ENCODE assay signal across 1 cellular context in the genomic region with DNA sequence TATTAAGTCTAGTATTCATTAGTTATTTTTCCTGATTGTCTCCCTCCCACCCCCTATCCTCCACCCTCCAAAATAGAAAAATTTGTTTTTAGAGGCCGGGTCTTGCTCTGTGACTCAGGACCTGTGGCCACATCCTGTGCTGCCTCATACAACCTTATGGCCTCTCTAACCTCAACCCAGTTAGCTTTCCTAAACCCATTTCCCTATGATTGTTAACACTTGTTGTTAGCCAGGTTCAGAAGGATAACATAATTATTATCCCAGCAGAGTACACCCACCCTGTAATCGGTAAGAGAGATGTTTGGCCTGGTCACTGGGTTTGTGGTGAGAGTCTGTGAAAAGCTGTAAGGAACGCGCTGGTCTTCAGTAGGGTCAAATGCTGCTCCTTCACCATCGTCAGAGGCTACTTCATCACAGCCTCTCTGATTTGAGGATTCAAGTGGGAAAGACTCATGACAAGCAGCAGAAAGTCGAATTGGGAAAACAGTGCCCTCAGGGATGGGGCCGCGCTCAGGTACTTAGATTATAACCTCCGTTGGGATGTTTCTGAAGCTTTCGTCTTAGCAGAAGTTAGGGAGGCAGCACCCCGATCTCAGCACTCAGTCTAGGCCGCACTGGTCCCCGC.
TF ChIP-seq lines count a peak whose summit lies in the region.

No MANE protein-coding gene starts in this region.

TF ChIP-seq in WTC11, 78 proteins besides CTCF, POLR2A, EP300 and RAD21 (continued from another document):
- TF ChIP-seq, protein P1, sequence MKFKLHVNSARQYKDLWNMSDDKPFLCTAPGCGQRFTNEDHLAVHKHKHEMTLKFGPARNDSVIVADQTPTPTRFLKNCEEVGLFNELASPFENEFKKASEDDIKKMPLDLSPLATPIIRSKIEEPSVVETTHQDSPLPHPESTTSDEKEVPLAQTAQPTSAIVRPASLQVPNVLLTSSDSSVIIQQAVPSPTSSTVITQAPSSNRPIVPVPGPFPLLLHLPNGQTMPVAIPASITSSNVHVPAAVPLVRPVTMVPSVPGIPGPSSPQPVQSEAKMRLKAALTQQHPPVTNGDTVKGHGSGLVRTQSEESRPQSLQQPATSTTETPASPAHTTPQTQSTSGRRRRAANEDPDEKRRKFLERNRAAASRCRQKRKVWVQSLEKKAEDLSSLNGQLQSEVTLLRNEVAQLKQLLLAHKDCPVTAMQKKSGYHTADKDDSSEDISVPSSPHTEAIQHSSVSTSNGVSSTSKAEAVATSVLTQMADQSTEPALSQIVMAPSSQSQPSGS (CRISPR knock-in tag; IDR thresholded peaks at IDR 0.05; ENCODE audit: borderline replicate concordance, low read depth) = no peak
- no peak for TF ChIP-seq GRHL2 (CRISPR knock-in tag; IDR thresholded peaks at IDR 0.05; ENCODE audit: insufficient replicate concordance, severe bottlenecking)
- TF ChIP-seq ATF1 (CRISPR knock-in tag; IDR thresholded peaks at IDR 0.05) = no peak
- TF ChIP-seq, protein P2, sequence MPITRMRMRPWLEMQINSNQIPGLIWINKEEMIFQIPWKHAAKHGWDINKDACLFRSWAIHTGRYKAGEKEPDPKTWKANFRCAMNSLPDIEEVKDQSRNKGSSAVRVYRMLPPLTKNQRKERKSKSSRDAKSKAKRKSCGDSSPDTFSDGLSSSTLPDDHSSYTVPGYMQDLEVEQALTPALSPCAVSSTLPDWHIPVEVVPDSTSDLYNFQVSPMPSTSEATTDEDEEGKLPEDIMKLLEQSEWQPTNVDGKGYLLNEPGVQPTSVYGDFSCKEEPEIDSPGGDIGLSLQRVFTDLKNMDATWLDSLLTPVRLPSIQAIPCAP (CRISPR knock-in tag; IDR thresholded peaks at IDR 0.05) = no peak
- TF ChIP-seq, protein P3, sequence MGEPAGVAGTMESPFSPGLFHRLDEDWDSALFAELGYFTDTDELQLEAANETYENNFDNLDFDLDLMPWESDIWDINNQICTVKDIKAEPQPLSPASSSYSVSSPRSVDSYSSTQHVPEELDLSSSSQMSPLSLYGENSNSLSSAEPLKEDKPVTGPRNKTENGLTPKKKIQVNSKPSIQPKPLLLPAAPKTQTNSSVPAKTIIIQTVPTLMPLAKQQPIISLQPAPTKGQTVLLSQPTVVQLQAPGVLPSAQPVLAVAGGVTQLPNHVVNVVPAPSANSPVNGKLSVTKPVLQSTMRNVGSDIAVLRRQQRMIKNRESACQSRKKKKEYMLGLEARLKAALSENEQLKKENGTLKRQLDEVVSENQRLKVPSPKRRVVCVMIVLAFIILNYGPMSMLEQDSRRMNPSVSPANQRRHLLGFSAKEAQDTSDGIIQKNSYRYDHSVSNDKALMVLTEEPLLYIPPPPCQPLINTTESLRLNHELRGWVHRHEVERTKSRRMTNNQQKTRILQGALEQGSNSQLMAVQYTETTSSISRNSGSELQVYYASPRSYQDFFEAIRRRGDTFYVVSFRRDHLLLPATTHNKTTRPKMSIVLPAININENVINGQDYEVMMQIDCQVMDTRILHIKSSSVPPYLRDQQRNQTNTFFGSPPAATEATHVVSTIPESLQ (CRISPR knock-in tag; IDR thresholded peaks at IDR 0.05) = no peak
- TF ChIP-seq NFE2L1 (CRISPR knock-in tag; IDR thresholded peaks at IDR 0.05) = no peak
